In genomic region chr13:72435251-72435650, GRCh38 we compare ENCODE assay signal across 26 cellular contexts.
"Had no signal": no experiment of that assay in that cellular context is flagged by ENCODE, and none has a peak within 500 bp of the region (broad histone marks: within the 10 kb centered on the region; RNA-seq: fewer than 3 reads in every experiment).

No MANE protein-coding gene starts in this region.

- DNase-seq: activated B cell treated with CpG ODN at 0.5 μM for 24 hours; activated CD4-positive, alpha-beta T cell treated with anti-CD3 and anti-CD28 coated beads for 48 hours; activated CD4-positive, alpha-beta T cell treated with anti-CD3 and anti-CD28 coated beads, Interleukin-2, amount 50 U/mL, for 1 hour; activated CD4-positive, alpha-beta T cell treated with anti-CD3 and anti-CD28 coated beads, Interleukin-2, amount 50 U/mL, for 48 hours; activated CD8-positive, alpha-beta memory T cell treated with anti-CD3 and anti-CD28 coated beads for 24 hours; activated CD8-positive, alpha-beta T cell treated with anti-CD3 and anti-CD28 coated beads for 36 hours; activated effector memory CD4-positive, alpha-beta T cell treated with Interleukin-2 at 50 U/mL for 16 hours; activated gamma-delta T cell treated with Interleukin-2 at 50 U/mL for 16 hours; activated naive CD4-positive, alpha-beta T cell treated with anti-CD3 and anti-CD28 coated beads, Interleukin-2, amount 50 U/mL, for 16 hours; activated naive CD4-positive, alpha-beta T cell treated with Interleukin-2 at 50 U/mL for 16 hours; activated T-cell treated with anti-CD3 and anti-CD28 coated beads, Interleukin-2, amount 50 U/mL, for 4 hours; amniotic stem cell; anterior cingulate cortex; brain microvascular endothelial cell; cortex of kidney; dermis blood vessel endothelial cell; effector CD4-positive, alpha-beta T cell; effector memory CD8-positive, alpha-beta T cell; erythroblast; foreskin keratinocyte; gastrocnemius medialis; glutamatergic neuron; heart left ventricle; T1000; WERI-Rb-1 had no signal

- H3K4me3 ChIP-seq: esophagus muscularis mucosa, gastrocnemius medialis, heart left ventricle had no signal
